ENCODE assay signal across 18 cellular contexts in the genomic region with DNA sequence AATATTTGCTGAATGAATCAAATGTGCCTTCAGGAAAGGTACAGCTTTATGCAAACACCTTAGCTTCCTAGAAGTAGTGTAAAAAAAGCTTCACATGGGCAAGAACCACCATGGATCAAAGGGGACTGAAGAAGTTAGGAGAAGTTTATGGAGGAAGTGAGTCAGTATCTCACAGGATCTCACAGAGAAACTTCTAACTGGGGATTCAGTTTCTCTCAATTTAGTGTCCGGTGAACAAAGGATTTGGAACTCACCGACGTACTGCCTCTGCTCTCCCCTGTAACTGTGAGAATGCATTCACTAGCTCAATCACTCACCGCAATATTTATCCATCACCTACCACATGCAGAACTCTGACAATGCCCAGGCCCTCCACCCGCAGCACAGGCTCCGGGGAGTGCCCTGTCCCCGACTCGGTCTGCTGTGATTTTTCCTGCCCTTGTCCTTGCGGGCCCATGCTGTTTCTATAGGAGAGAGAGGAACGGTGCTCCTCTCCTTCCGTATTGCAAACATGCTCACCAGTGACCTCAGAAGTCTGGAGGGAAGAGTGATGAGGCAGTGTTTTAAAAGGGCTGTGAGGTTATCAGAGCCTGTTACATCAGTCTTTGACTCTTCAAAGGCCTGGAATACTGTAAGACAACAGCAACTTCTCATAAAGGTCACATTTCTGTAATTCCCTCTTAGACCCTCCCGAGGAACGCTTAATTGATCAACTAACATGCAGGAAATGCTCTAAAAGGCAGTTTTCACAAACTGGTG.
"Had no signal": no experiment of that assay in that cellular context is flagged by ENCODE, and none has a peak within 500 bp of the region (broad histone marks: within the 10 kb centered on the region; RNA-seq: fewer than 3 reads in every experiment).

No MANE protein-coding gene starts in this region.

- H3K27me3 ChIP-seq: dorsolateral prefrontal cortex, neural progenitor cell, SJCRH30, stomach had no signal

- H3K4me1 ChIP-seq: SJCRH30 had no signal

- H3K4me3 ChIP-seq: dorsolateral prefrontal cortex, mucosa of descending colon, neural progenitor cell, SJCRH30, stomach had no signal

- DNase-seq: activated CD4-positive, alpha-beta memory T cell treated with anti-CD3 and anti-CD28 coated beads, Interleukin-2, amount 10 ng/mL, durations not matched to agents 7 days and 5 days; activated effector memory CD4-positive, alpha-beta T cell treated with Interleukin-2 at 50 U/mL for 16 hours; activated T-cell treated with anti-CD3 and anti-CD28 coated beads, Interleukin-2, amount 50 U/mL, for 1 hour; amniotic stem cell; dorsolateral prefrontal cortex; hypothalamus; kidney; mucosa of descending colon; naive B cell; SJCRH30; stimulated activated CD4-positive, alpha-beta T cell treated with anti-CD3 and anti-CD28 coated beads, Interleukin-2, amount 100 ng/mL, for 48 hours; stomach; T-helper 2 cell; trophoblast cell had no signal

- ATAC-seq: left lobe of liver, mucosa of descending colon had no signal

- H3K9me3 ChIP-seq: mucosa of descending colon, SJCRH30, stomach had no signal

- H3K4me2 ChIP-seq: neural progenitor cell had no signal

- H2AFZ ChIP-seq: neural progenitor cell had no signal

- H3K4me1 Mint-ChIP-seq: naive B cell had no signal

- H3K4me3 Mint-ChIP-seq: activated CD4-positive, alpha-beta memory T cell treated with anti-CD3 and anti-CD28 coated beads, Interleukin-2, amount 10 ng/mL, durations not matched to agents 7 days and 5 days; activated naive CD4-positive, alpha-beta T cell treated with anti-CD3 and anti-CD28 coated beads, Interleukin-2, amount 50 U/mL, for 24 hours; naive B cell; neural progenitor cell had no signal

- H3K36me3 ChIP-seq: neural progenitor cell, SJCRH30, stomach had no signal

- H3K9ac ChIP-seq: neural progenitor cell had no signal

- H3K27me3 Mint-ChIP-seq: activated naive CD4-positive, alpha-beta T cell treated with anti-CD3 and anti-CD28 coated beads, Interleukin-2, amount 50 U/mL, for 24 hours had no signal

- H3K9me3 Mint-ChIP-seq: activated CD4-positive, alpha-beta memory T cell treated with anti-CD3 and anti-CD28 coated beads, Interleukin-2, amount 10 ng/mL, durations not matched to agents 7 days and 5 days; activated naive CD4-positive, alpha-beta T cell treated with anti-CD3 and anti-CD28 coated beads, Interleukin-2, amount 50 U/mL, for 24 hours had no signal

- H3K27ac ChIP-seq: dorsolateral prefrontal cortex, neural progenitor cell, SJCRH30, stomach had no signal

- H3K36me3 Mint-ChIP-seq: activated naive CD4-positive, alpha-beta T cell treated with anti-CD3 and anti-CD28 coated beads, Interleukin-2, amount 50 U/mL, for 24 hours; naive B cell; neural progenitor cell had no signal

- H3K27ac Mint-ChIP-seq: activated CD4-positive, alpha-beta memory T cell treated with anti-CD3 and anti-CD28 coated beads, Interleukin-2, amount 10 ng/mL, durations not matched to agents 7 days and 5 days; activated naive CD4-positive, alpha-beta T cell treated with anti-CD3 and anti-CD28 coated beads, Interleukin-2, amount 50 U/mL, for 24 hours; neural progenitor cell; progenitor cell of endocrine pancreas had no signal
